ENCODE assay signal across 8 cellular contexts in genomic region chr15:41967506-41968206, GRCh38.
DNase-seq lines count a peak whose midpoint lies in the region; ATAC-seq and TF ChIP-seq lines count a peak whose summit lies in the region.

No MANE protein-coding gene starts in this region.

- H3K4me3 ChIP-seq in foreskin fibroblast (ENCODE audit: low read depth in 1 of 2, low read length in 2 of 2), result no peak overlapping the region
- no peak overlapping the region for H3K4me3 ChIP-seq in skin epidermis

- DNase-seq in GM13976 (ENCODE audit: low spot score) (peak; percentile 65), SIG-M5 treated with dmso at 0.1 percent for 504 hours (lab: John Stamatoyannopoulos, UW; ENCODE audit: unreplicated experiment) (peak; percentile 94), foreskin fibroblast (peak; percentile 51 to 68), iPS-NIHi11 (ENCODE audit: low spot score) (no peak), DMS153 treated with DMSO at 0.1 percent for 48 hours (lab: John Stamatoyannopoulos, UW; ENCODE audit: unreplicated experiment) (no peak)

- peak overlapping the region in 20 of 21 experiments; percentile 23 to 86 (median 63) for H3K27ac ChIP-seq in skin epidermis

- no peak for TF ChIP-seq CTCF in GM13976 (IDR thresholded peaks at IDR 0.05; ENCODE audit: borderline replicate concordance, control extremely low read depth, extremely low read depth, insufficient read depth, missing control alignments)
- no peak for TF ChIP-seq CTCF in foreskin fibroblast (IDR thresholded peaks at IDR 0.05; ENCODE audit: low read depth, low read length)

- in situ Hi-C loops in GM13976 (cut with MboI; ENCODE audit: low sequenced_read_pairs, unreplicated experiment), result no loop called here

- ATAC-seq in GM18520 (IDR thresholded peaks at IDR 0.05; ENCODE audit: unreplicated experiment) (no peak), HG02870 (IDR thresholded peaks at IDR 0.05; ENCODE audit: unreplicated experiment) (no peak)

Comparison
In these comparisons a context has a peak if more than half of its experiments do, and no peak if none do; other contexts are left out.
1. DNase-seq: peak in GM13976 (single experiment), SIG-M5 treated with dmso at 0.1 percent for 504 hours (single experiment) and foreskin fibroblast (2 of 2); none in iPS-NIHi11 (single experiment) and DMS153 treated with DMSO at 0.1 percent for 48 hours (single experiment).